ENCODE assay signal across 14 cellular contexts in the genomic region with DNA sequence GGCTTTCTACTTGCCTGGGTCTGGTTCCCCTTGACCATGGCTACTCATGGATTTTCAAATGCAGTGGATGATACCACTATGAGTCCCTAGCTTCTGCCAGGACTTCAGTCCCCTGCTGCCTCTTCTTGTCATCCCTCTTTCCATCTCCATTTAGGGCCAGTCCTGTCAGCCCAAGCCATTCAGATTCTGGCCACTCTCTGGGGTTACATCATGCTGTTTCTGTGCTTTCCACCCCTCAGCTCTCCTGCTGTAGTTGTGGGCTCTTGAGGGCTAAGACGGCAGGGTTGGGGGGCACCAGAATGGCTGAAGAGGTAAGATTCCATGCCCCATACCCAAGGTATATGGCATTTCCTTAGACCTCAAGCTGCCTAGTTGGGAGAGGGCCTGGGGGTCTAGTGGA. TPM values are rescaled to one million over a fixed set of nuclear protein-coding genes. Genes with fewer than 3 reads are reported as not detected.
DNase-seq lines count a peak whose midpoint lies in the region; TF ChIP-seq lines count a peak whose summit lies in the region.
"Had no signal": no experiment of that assay in that cellular context is flagged by ENCODE, and none has a peak within 500 bp of the region (broad histone marks: within the 10 kb centered on the region; RNA-seq: fewer than 3 reads in every experiment).

No MANE protein-coding gene starts in this region.

- H3K36me3 Mint-ChIP-seq in activated CD4-positive, alpha-beta memory T cell treated with anti-CD3 and anti-CD28 coated beads, Interleukin-2, amount 10 ng/mL, durations not matched to agents 7 days and 5 days (ENCODE audit: low read depth) = no peaks in the 10 kb centered on the region

- no CpG with 5 or more reads among the region's 1 CpG for WGBS in HUES64
- WGBS in ovary, 3 donors = 84 to 89% (median 85%) methylated on average over 1 of the region's 1 CpG

- H3K27me3 ChIP-seq in HUES64 (ENCODE audit: insufficient read depth, low read length) (no peaks in the 10 kb centered on the region), ovary (no peaks in the 10 kb centered on the region)

- no peaks in the 10 kb centered on the region for H3K4me1 ChIP-seq in HUES64 (ENCODE audit: insufficient read depth, low read length)
- peaks cover 23% of the 10 kb centered on the region for H3K4me1 ChIP-seq in ovary (ENCODE audit: insufficient read depth)
- H3K4me1 ChIP-seq: Caco-2 had no signal

- CTCF ChIA-PET in activated CD4-positive, alpha-beta memory T cell treated with anti-CD3 and anti-CD28 coated beads, Interleukin-2, amount 10 ng/mL, durations not matched to agents 7 days and 5 days (lab: Charles Lee) = no interaction called here

- POLR2A ChIA-PET in activated CD4-positive, alpha-beta memory T cell treated with anti-CD3 and anti-CD28 coated beads, Interleukin-2, amount 10 ng/mL, durations not matched to agents 7 days and 5 days (lab: Charles Lee) = no interaction called here

- H3K36me3 ChIP-seq in HUES64 (ENCODE audit: insufficient read depth, low read length) = no peaks in the 10 kb centered on the region
- no peaks in the 10 kb centered on the region for H3K36me3 ChIP-seq in ovary

- no peak for TF ChIP-seq POLR2A in ovary (IDR thresholded peaks at IDR 0.05)

- H3K4me3 ChIP-seq in HUES64 (ENCODE audit: low read length) = peak overlapping the region; percentile 16; the same call in 1 of the 2 replicates
- peak overlapping the region; percentile 15; the same call in 1 of the 2 replicates for H3K4me3 ChIP-seq in iPS-18c (ENCODE audit: insufficient read depth, low read depth, low read length)
- H3K4me3 ChIP-seq in ovary = no peak overlapping the region

- H3K9ac ChIP-seq in HUES64 (ENCODE audit: low read depth, low read length) = no peak overlapping the region

- TF ChIP-seq CTCF in ovary (IDR thresholded peaks at IDR 0.05) = no peak

- H3K9me3 ChIP-seq in HUES64 (ENCODE audit: insufficient read depth, low read depth, low read length) (peaks cover 84% of the 10 kb centered on the region), iPS-18c (ENCODE audit: control insufficient read depth, insufficient read depth, low read length) (peaks cover 53% of the 10 kb centered on the region), ovary (no peaks in the 10 kb centered on the region)
- H3K9me3 ChIP-seq: Caco-2 had no signal

- no peak overlapping the region for H3K27ac Mint-ChIP-seq in activated CD4-positive, alpha-beta memory T cell treated with anti-CD3 and anti-CD28 coated beads, Interleukin-2, amount 10 ng/mL, durations not matched to agents 7 days and 5 days
- H3K27ac Mint-ChIP-seq: CD4-positive, alpha-beta memory T cell had no signal

- intact Hi-C loops in ovary (cut with DNase I) = loop anchor here in 1 of 4 donors (10.0 kb wide), 1 partner anchor 86 kb away; no protein-coding TSS in a partner anchor

- peaks cover 29% of the 10 kb centered on the region for H3K9me3 Mint-ChIP-seq in activated CD4-positive, alpha-beta memory T cell treated with anti-CD3 and anti-CD28 coated beads, Interleukin-2, amount 10 ng/mL, durations not matched to agents 7 days and 5 days

- DNase-seq in ovary (no peak), COR-L47 (lab: John Stamatoyannopoulos, UW) (no peak)
- DNase-seq in activated CD4-positive, alpha-beta memory T cell treated with anti-CD3 and anti-CD28 coated beads, Interleukin-2, amount 10 ng/mL, durations not matched to agents 7 days and 5 days = no peak
- DNase-seq in activated CD4-positive, alpha-beta T cell treated with anti-CD3 and anti-CD28 coated beads, Interleukin-2, amount 50 U/mL, for 48 hours = no peak
- DNase-seq: C1 segment of cervical spinal cord; Caco-2; CD4-positive, alpha-beta memory T cell; DMS153; DND-41; GOT3; HCEC 1CT had no signal

- no peak for TF ChIP-seq EP300 in ovary (IDR thresholded peaks at IDR 0.05)

- H3K27me3 Mint-ChIP-seq in activated CD4-positive, alpha-beta memory T cell treated with anti-CD3 and anti-CD28 coated beads, Interleukin-2, amount 10 ng/mL, durations not matched to agents 7 days and 5 days = no peaks in the 10 kb centered on the region

- H3K4me3 Mint-ChIP-seq in activated CD4-positive, alpha-beta memory T cell treated with anti-CD3 and anti-CD28 coated beads, Interleukin-2, amount 10 ng/mL, durations not matched to agents 7 days and 5 days = no peak overlapping the region
- H3K4me3 Mint-ChIP-seq: CD4-positive, alpha-beta memory T cell had no signal

- no peaks in the 10 kb centered on the region for H3K4me1 Mint-ChIP-seq in activated CD4-positive, alpha-beta memory T cell treated with anti-CD3 and anti-CD28 coated beads, Interleukin-2, amount 10 ng/mL, durations not matched to agents 7 days and 5 days

- H3K27ac ChIP-seq in HUES64 (ENCODE audit: low read depth, low read length) (no peak overlapping the region), ovary (peak overlapping the region; percentile 49 to 86)

RNA-seq across cellular contexts. Expression of a gene that starts 13.2 kb away (rescaled TPM):
- not detected for polyA plus RNA-seq in HUES64 (2013, experiment 1 of 2)
- not detected for polyA plus RNA-seq in HUES64 (2013, experiment 2 of 2)
- total RNA-seq in ovary = 1 to 10 TPM in 1 of 7 donors, under 1 TPM in 6; 0.37 to 1.4 (median 0.60) TPM
- under 1 TPM; 0.31 to 0.43 TPM for polyA plus RNA-seq in ovary
- total RNA-seq in activated CD4-positive, alpha-beta memory T cell treated with anti-CD3 and anti-CD28 coated beads, Interleukin-2, amount 10 ng/mL, durations not matched to agents 7 days and 5 days = 1 to 10 TPM; 1.1 to 1.2 TPM
- total RNA-seq: A673, Caco-2 had no signal
